In genomic region chr21:45590246-45590725, GRCh38 we compare ENCODE assay signal across 8 cellular contexts. TPM values are rescaled to one million over a fixed set of nuclear protein-coding genes. Genes with fewer than 3 reads are reported as not detected.
DNase-seq lines count a peak whose midpoint lies in the region; ATAC-seq and TF ChIP-seq lines count a peak whose summit lies in the region.

No MANE protein-coding gene starts in this region.

- TF ChIP-seq POLR2A in tibial nerve (IDR thresholded peaks at IDR 0.05) = no peak

- H3K4me1 ChIP-seq in fibroblast of lung (ENCODE audit: control insufficient read depth, extremely low read depth, insufficient read depth, low read length) (no peaks in the 10 kb centered on the region), osteoblast (ENCODE audit: insufficient read depth, low read length) (no peaks in the 10 kb centered on the region), tibial nerve (peaks cover 0 to 14% (median 0%) of the 10 kb centered on the region in 4 donors)

- H3K27me3 ChIP-seq in fibroblast of lung (ENCODE audit: control insufficient read depth, insufficient read depth, low read length) (peaks cover 12% of the 10 kb centered on the region), osteoblast (ENCODE audit: insufficient read depth, low read length) (peaks cover 27% of the 10 kb centered on the region), tibial nerve (peaks cover 0 to 53% of the 10 kb centered on the region in 2 donors)

- H3K27ac ChIP-seq in fibroblast of lung (ENCODE audit: insufficient read depth, low read length) = no peak overlapping the region
- no peak overlapping the region for H3K27ac ChIP-seq in osteoblast (ENCODE audit: low read depth, low read length)
- H3K27ac ChIP-seq in tibial nerve = peak overlapping the region in 1 of 4 donors; percentile 44

- H3K4me2 ChIP-seq in fibroblast of lung (ENCODE audit: extremely low read depth, insufficient read depth, low read length) = no peak overlapping the region
- peak overlapping the region; percentile 57 for H3K4me2 ChIP-seq in osteoblast (ENCODE audit: insufficient read depth, low read length)

- peak overlapping the region; percentile 16 for H3K4me3 ChIP-seq in AG09309 (ENCODE audit: control insufficient read depth, low read depth, low read length)
- peak overlapping the region in 3 of 4 experiments; percentile 2 to 39 (median 7) for H3K4me3 ChIP-seq in fibroblast of lung (replicated peaks in 1 of 4; ENCODE audit: control extremely low read depth in 1 of 4, insufficient read depth in 1 of 4, low read depth in 3 of 4, low read length in 4 of 4)
- peak overlapping the region; percentile 58 for H3K4me3 ChIP-seq in osteoblast (ENCODE audit: insufficient read depth, low read length)
- peak overlapping the region; percentile 23 to 57 (median 38) for H3K4me3 ChIP-seq in tibial nerve

- no peak overlapping the region for H3K9ac ChIP-seq in fibroblast of lung (ENCODE audit: insufficient read depth, low read length)

- H2AFZ ChIP-seq in fibroblast of lung (ENCODE audit: low read length) (peak overlapping the region; percentile 20), osteoblast (ENCODE audit: low read length) (peak overlapping the region; percentile 51)

- DNase-seq in AG09309 (ENCODE audit: low read depth) (no peak), fibroblast of lung (ENCODE audit: low read depth in 2 of 2) (peak; percentile 34 to 70), osteoblast (ENCODE audit: insufficient read length, low spot score, missing footprints) (peak; percentile 96), tibial nerve (ENCODE audit: low spot score in 2 of 2) (peak; percentile 33 to 50), NCI-H1694 treated with DMSO at 0.1 percent for 48 hours (lab: John Stamatoyannopoulos, UW) (no peak)
- peak; percentile 38 for DNase-seq in activated CD8-positive, alpha-beta memory T cell treated with anti-CD3 and anti-CD28 coated beads, Interleukin-2, amount 50 U/mL, for 1 hour (ENCODE audit: extremely low read depth)

- H3K9me3 ChIP-seq in fibroblast of lung (ENCODE audit: control insufficient read depth, insufficient read depth, low read depth, low read length) (no peaks in the 10 kb centered on the region), osteoblast (ENCODE audit: low read depth, low read length) (peaks cover 5% of the 10 kb centered on the region), tibial nerve (peaks cover 0 to 34% (median 4%) of the 10 kb centered on the region in 4 donors)

- no peaks in the 10 kb centered on the region for H4K20me1 ChIP-seq in fibroblast of lung (ENCODE audit: control insufficient read depth, extremely low read depth, insufficient read depth, low read length)
- no peaks in the 10 kb centered on the region for H4K20me1 ChIP-seq in osteoblast (ENCODE audit: insufficient read depth, low read length)

- WGBS in tibial nerve, 2 donors = 0 to 3% methylated on average over 2 to 35 of the region's 46 CpGs

- ATAC-seq in HG02885 (IDR thresholded peaks at IDR 0.05; ENCODE audit: poor library complexity, unreplicated experiment) (peak; percentile 33), GM19467 (IDR thresholded peaks at IDR 0.05; ENCODE audit: unreplicated experiment) (no peak)

- H3K36me3 ChIP-seq in fibroblast of lung (ENCODE audit: control insufficient read depth, insufficient read depth, low read length) (no peaks in the 10 kb centered on the region), osteoblast (ENCODE audit: insufficient read depth, low read length) (no peaks in the 10 kb centered on the region), tibial nerve (no peaks in the 10 kb centered on the region)

- no peaks in the 10 kb centered on the region for H3K79me2 ChIP-seq in fibroblast of lung (ENCODE audit: control insufficient read depth, insufficient read depth, low read length)
- no peaks in the 10 kb centered on the region for H3K79me2 ChIP-seq in osteoblast (ENCODE audit: insufficient read depth, low read length)

- no peak for TF ChIP-seq CTCF in AG09309 (IDR thresholded peaks at IDR 0.05; ENCODE audit: control insufficient read depth, insufficient read depth, low read depth, low read length, missing control alignments)
- no peak for TF ChIP-seq CTCF in fibroblast of lung (conservative IDR thresholded peaks at IDR 0.05 in 1 of 2, IDR thresholded peaks at IDR 0.05 in 1 of 2; ENCODE audit: low read depth in 1 of 2, low read length in 2 of 2)
- TF ChIP-seq CTCF in osteoblast (IDR thresholded peaks at IDR 0.05; ENCODE audit: extremely low read depth, low read depth, low read length) = no peak
- no peak for TF ChIP-seq CTCF in tibial nerve (IDR thresholded peaks at IDR 0.05)

- peak in 1 of 2 donors; percentile 32 for TF ChIP-seq EP300 in tibial nerve (IDR thresholded peaks at IDR 0.05)

RNA-seq across cellular contexts. Expression of gene SLC19A1, which starts 48.0 kb away (rescaled TPM):
- 2.1 and 2.6 TPM in 2 replicates for total RNA-seq in fibroblast of lung
- polyA plus RNA-seq in fibroblast of lung = 1.7 and 3.9 TPM in 2 replicates
- 4.0 and 8.4 TPM in 2 replicates for polyA plus RNA-seq in fibroblast of lung (2012)
- 3.7 and 11.2 TPM in 2 replicates for polyA minus RNA-seq in fibroblast of lung (ENCODE audit: low replicate concordance)
- 2.9 and 3.2 TPM in 2 replicates for total RNA-seq in osteoblast
- total RNA-seq in tibial nerve = 10 to 100 TPM in 3 of 4 donors, 1 to 10 TPM in 1; 3.3 to 27.9 (median 11.4) TPM

RNA-seq across cellular contexts. Expression of gene PCBP3, which starts 53.2 kb away (rescaled TPM):
- total RNA-seq in fibroblast of lung (1.7 and 5.1 TPM in 2 replicates), osteoblast (1.1 and 1.2 TPM in 2 replicates), tibial nerve (10 to 100 TPM in 2 of 4 donors, 1 to 10 TPM in 2; 4.2 to 13.4 (median 9.6) TPM)
- polyA plus RNA-seq in fibroblast of lung = 0.51 and 0.61 TPM in 2 replicates
- polyA plus RNA-seq in fibroblast of lung (2012) = 1.5 and 1.6 TPM in 2 replicates
- 2.6 TPM in 1 of 2 replicates, not detected in the other for polyA minus RNA-seq in fibroblast of lung (ENCODE audit: low replicate concordance)

Comparison
In these comparisons a context has a peak if more than half of its experiments do, and no peak if none do; other contexts are left out.
1. DNase-seq: peak in activated CD8-positive, alpha-beta memory T cell treated with anti-CD3 and anti-CD28 coated beads, Interleukin-2, amount 50 U/mL, for 1 hour (single experiment), fibroblast of lung (2 of 2), osteoblast (single experiment) and tibial nerve (2 of 2); none in AG09309 (single experiment) and NCI-H1694 treated with DMSO at 0.1 percent for 48 hours (single experiment).
2. H3K4me3 ChIP-seq: peak in every context shown above with its lines; median percentile 58 in osteoblast; 38 in tibial nerve; 16 in AG09309; 7 in fibroblast of lung.